1 cellular context compared by ENCODE assay signal in genomic region chr5:58261605-58262004, GRCh38.
TF ChIP-seq lines count a peak whose summit lies in the region.

No MANE protein-coding gene starts in this region.

TF ChIP-seq in HepG2, 621 proteins besides CTCF, POLR2A, EP300 and RAD21 (continued from another document):
- TF ChIP-seq ZNF280B (CRISPR knock-in tag; IDR thresholded peaks at IDR 0.05; ENCODE audit: borderline replicate concordance) (no peak), ARNT2 (CRISPR knock-in tag; IDR thresholded peaks at IDR 0.05; ENCODE audit: low read depth) (no peak)
